In genomic region chr4:117085185-117085701, GRCh38 we compare ENCODE assay signal across 8 cellular contexts. TPM values are rescaled to one million over a fixed set of nuclear protein-coding genes. Genes with fewer than 3 reads are reported as not detected.
A peak's percentile ranks its signal among the peaks of the same experiment; 100 is the strongest.
DNase-seq lines count a peak whose midpoint lies in the region; ATAC-seq and TF ChIP-seq lines count a peak whose summit lies in the region.

Gene TRAM1L1 (minus strand): TSS chr4:117085576. CDS start chr4:117085393, 183 bp downstream.

- H3K36me3 ChIP-seq in ES-I3 (ENCODE audit: insufficient read depth, low read length) (no peaks in the 10 kb centered on the region), endodermal cell (ENCODE audit: control insufficient read depth, insufficient read depth, low read length) (no peaks in the 10 kb centered on the region)

- H3K9me3 Mint-ChIP-seq in endodermal cell = peaks cover 13% of the 10 kb centered on the region

- TF ChIP-seq POLR2A in lower leg skin (IDR thresholded peaks at IDR 0.05) = no peak

- H3K9me3 ChIP-seq in ES-I3 (ENCODE audit: control insufficient read depth, insufficient read depth, low read length) (peaks cover 5% of the 10 kb centered on the region; the same call in 1 of the 2 replicates), endodermal cell (ENCODE audit: control insufficient read depth, low read length) (peaks cover 12% of the 10 kb centered on the region)

- no peaks in the 10 kb centered on the region for H3K36me3 Mint-ChIP-seq in endodermal cell (ENCODE audit: low read depth)

- H3K27ac Mint-ChIP-seq in endodermal cell = peak within 1 kb of the TSS; percentile 72

- H3K9ac ChIP-seq in ES-I3 (ENCODE audit: low read depth, low read length) = peak within 1 kb of the TSS; percentile 86
- no peak within 1 kb of the TSS for H3K9ac ChIP-seq in endodermal cell (ENCODE audit: extremely low read depth, low read length, poor library complexity, severe bottlenecking)

- peak within 1 kb of the TSS; percentile 74 for H3K4me3 Mint-ChIP-seq in endodermal cell

- DNase-seq in SK-MEL-5 (ENCODE audit: low read depth, low spot score) (peak; percentile 73), endodermal cell (peak; percentile 94), lower leg skin (ENCODE audit: low spot score in 2 of 2) (peak in 1 of 2 donors; percentile 83), substantia nigra (lab: John Stamatoyannopoulos, UW) (peak in 47 of 49 donors; percentile 4 to 79 (median 55)), NCI-H187 treated with DMSO at 0.1 percent for 48 hours (lab: John Stamatoyannopoulos, UW) (no peak)

- in situ Hi-C loops in SK-MEL-5 (cut with HindIII; ENCODE audit: low pct_unique_long_range_greater_than_20kb, low sequenced_read_pairs) = no loop called here

- peaks cover 8% of the 10 kb centered on the region for H3K4me1 Mint-ChIP-seq in endodermal cell

- WGBS in endodermal cell (ENCODE audit: insufficient coverage in 1 of 2, insufficient read length in 1 of 2), 2 experiments = 9 to 40% methylated on average over 2 to 41 of the region's 41 CpGs
- WGBS in lower leg skin, 2 donors = 1% methylated on average over 41 of the region's 41 CpGs

- H3K27me3 ChIP-seq in endodermal cell (ENCODE audit: control insufficient read depth, insufficient read depth, low read length, poor library complexity, severe bottlenecking) = no peaks in the 10 kb centered on the region

- no peaks in the 10 kb centered on the region for H3K4me1 ChIP-seq in ES-I3 (ENCODE audit: insufficient read depth, low read length)
- no peaks in the 10 kb centered on the region for H3K4me1 ChIP-seq in endodermal cell (ENCODE audit: control insufficient read depth, insufficient read depth, low read length)

- peak within 1 kb of the TSS; percentile 30 for H3K27ac ChIP-seq in endodermal cell (ENCODE audit: low read depth, low read length)
- peak within 1 kb of the TSS; percentile 73 for H3K27ac ChIP-seq in substantia nigra (ENCODE audit: low read depth, low read length, poor library complexity, severe bottlenecking)

- intact Hi-C loops in lower leg skin (cut with DNase I; ENCODE audit: low total_unique reads) = no loop called here

- peak within 1 kb of the TSS; percentile 79 for H3K4me3 ChIP-seq in endodermal cell (ENCODE audit: low read length)
- peak within 1 kb of the TSS; percentile 46 for H3K4me3 ChIP-seq in lower leg skin (ENCODE audit: low read depth, poor library complexity, severe bottlenecking)

- no peaks in the 10 kb centered on the region for H3K27me3 Mint-ChIP-seq in endodermal cell (ENCODE audit: insufficient read depth)

- peak; percentile 78 for ATAC-seq in HG03354 (IDR thresholded peaks at IDR 0.05; ENCODE audit: poor library complexity, severe bottlenecking, unreplicated experiment)
- no peak for ATAC-seq in GM21619 (IDR thresholded peaks at IDR 0.05; ENCODE audit: unreplicated experiment)

- TF ChIP-seq CTCF in endodermal cell (conservative IDR thresholded peaks at IDR 0.05) = peak; percentile 60
- TF ChIP-seq CTCF in lower leg skin (IDR thresholded peaks at IDR 0.05) = no peak

RNA-seq across cellular contexts. Expression of gene TRAM1L1, which starts in this region (rescaled TPM):
- total RNA-seq in SK-MEL-5 (2014; rRNA removed; shearing (Covaris generic)) = 1.7 and 2.8 TPM in 2 replicates
- polyA plus RNA-seq in SK-MEL-5 (2015; cell fraction: cytosol; rRNA removed) = 2.9 and 3.0 TPM in 2 replicates
- 8.9 and 9.2 TPM in 2 replicates for polyA plus RNA-seq in SK-MEL-5 (2015; cell fraction: nucleus; rRNA removed)
- total RNA-seq in endodermal cell (1 to 10 TPM; 1.8 to 5.0 TPM), lower leg skin (1 to 10 TPM; 1.3 to 3.8 (median 2.5) TPM)
- 6.7 TPM for polyA plus RNA-seq in endodermal cell (2013, experiment 1 of 2)
- polyA plus RNA-seq in endodermal cell (2013, experiment 2 of 2) = 5.8 TPM
